10 cellular contexts compared by ENCODE assay signal in genomic region chr2:228533156-228533555, GRCh38.
"Had no signal": no experiment of that assay in that cellular context is flagged by ENCODE, and none has a peak within 500 bp of the region (broad histone marks: within the 10 kb centered on the region; RNA-seq: fewer than 3 reads in every experiment).

No MANE protein-coding gene starts in this region.

- ATAC-seq: HCT116, HepG2 had no signal

- H3K4me3 ChIP-seq: GM23248, HAP-1 had no signal

- H3K9me3 ChIP-seq: HAP-1 had no signal

- H3K36me3 ChIP-seq: HAP-1 had no signal

- H2AFZ ChIP-seq: GM23248 had no signal

- H3K27ac ChIP-seq: GM23248, HL-60, KMS-11 had no signal

- DNase-seq: GM23248, GOT3, H7, HFFc6, KBM-7 had no signal

- FAIRE-seq: HepG2 had no signal

- H3K4me1 ChIP-seq: HAP-1 had no signal

- H3K9ac ChIP-seq: GM23248, KMS-11 had no signal
